In the genomic region with DNA sequence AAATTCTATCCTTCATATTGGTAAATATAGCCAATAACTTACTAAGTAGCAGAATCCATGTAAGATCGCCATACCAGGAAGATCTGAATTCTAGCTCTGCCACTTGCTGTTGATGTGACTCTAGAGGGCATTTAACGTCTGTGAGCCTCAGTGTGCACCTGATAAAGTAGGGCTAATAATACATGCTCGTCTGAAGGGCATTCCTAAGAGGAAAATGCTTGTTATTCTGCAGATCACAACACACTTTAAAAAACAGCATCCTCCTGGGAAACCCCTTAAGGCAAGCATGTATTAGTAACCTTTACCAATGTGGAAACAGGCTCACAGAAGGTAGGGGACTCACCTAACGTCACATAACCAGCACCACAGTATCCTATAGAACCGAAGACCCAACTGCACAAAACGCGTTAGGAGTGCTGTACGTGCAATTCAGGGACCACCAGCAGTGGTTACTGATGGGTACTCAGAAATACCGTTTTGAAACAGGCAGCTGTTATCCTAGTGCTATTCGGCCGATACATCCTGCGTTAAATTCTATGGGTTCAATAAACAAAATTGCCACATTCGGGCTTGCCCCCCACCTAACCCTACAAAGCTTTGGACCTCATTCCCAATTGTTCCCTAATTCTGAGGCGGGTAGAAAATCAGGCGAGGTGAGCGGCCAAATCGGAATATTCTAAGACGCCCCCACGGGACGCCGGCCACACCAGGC, we compare ENCODE assay signal across 9 cellular contexts. TPM values are rescaled to one million over a fixed set of nuclear protein-coding genes. Genes with fewer than 3 reads are reported as not detected.
DNase-seq lines count a peak whose midpoint lies in the region; ATAC-seq and TF ChIP-seq lines count a peak whose summit lies in the region.
"Had no signal": no experiment of that assay in that cellular context is flagged by ENCODE, and none has a peak within 500 bp of the region (broad histone marks: within the 10 kb centered on the region; RNA-seq: fewer than 3 reads in every experiment).

No MANE protein-coding gene starts in this region.

- H3K4me3 ChIP-seq in BLaER1 treated with 17β-estradiol and CSF1 and Interleukin-3, amounts not matched to agents 10 nM and 100 nM: peak overlapping the region; percentile 68 to 90 (median 82)
- peak overlapping the region; percentile 94 for H3K4me3 ChIP-seq in SJCRH30
- peak overlapping the region; percentile 74 to 92 (median 82) for H3K4me3 ChIP-seq in fibroblast of lung (replicated peaks in 1 of 4; ENCODE audit: control extremely low read depth in 1 of 4, insufficient read depth in 1 of 4, low read depth in 3 of 4, low read length in 4 of 4)
- peak overlapping the region; percentile 33 to 66 (median 56) for H3K4me3 ChIP-seq in sigmoid colon

- peak; percentile 26 for ATAC-seq in GM18868 (IDR thresholded peaks at IDR 0.05; ENCODE audit: unreplicated experiment)
- peak; percentile 25 for ATAC-seq in HG03439 (IDR thresholded peaks at IDR 0.05; ENCODE audit: unreplicated experiment)
- no peak for ATAC-seq in omental fat pad (ENCODE audit: low FRiP score)

- no peak for TF ChIP-seq EP300 in sigmoid colon (IDR thresholded peaks at IDR 0.05)

- TF ChIP-seq POLR2A in sigmoid colon (IDR thresholded peaks at IDR 0.05): no peak

- DNase-seq in SJCRH30 (no peak), fibroblast of lung (ENCODE audit: low read depth in 2 of 2) (peak in 1 of 2 donors; percentile 28), sigmoid colon (no peak), GM19238 (ENCODE audit: insufficient read length, low spot score) (no peak), omental fat pad (ENCODE audit: low spot score) (no peak)

- intact Hi-C loops in sigmoid colon (cut with DNase I): loop anchor here (10.0 kb wide), 1 partner anchor 381 kb away; no protein-coding TSS in a partner anchor

- TF ChIP-seq CTCF in fibroblast of lung (conservative IDR thresholded peaks at IDR 0.05 in 1 of 2, IDR thresholded peaks at IDR 0.05 in 1 of 2; ENCODE audit: low read depth in 1 of 2, low read length in 2 of 2) (no peak), sigmoid colon (IDR thresholded peaks at IDR 0.05) (no peak), omental fat pad (IDR thresholded peaks at IDR 0.05) (no peak)

- H3K27ac ChIP-seq in BLaER1 treated with 17β-estradiol and CSF1 and Interleukin-3, amounts not matched to agents 10 nM and 100 nM: peak overlapping the region in 10 of 11 experiments; percentile 35 to 95 (median 86); a peak in 19 of 22 replicates
- H3K27ac ChIP-seq in SJCRH30 (peak overlapping the region; percentile 94), fibroblast of lung (ENCODE audit: insufficient read depth, low read length) (peak overlapping the region; percentile 85), sigmoid colon (peak overlapping the region in 1 of 4 donors; percentile 55)

- H3K27me3 ChIP-seq in BLaER1 treated with 17β-estradiol and CSF1 and Interleukin-3, amounts not matched to agents 10 nM and 100 nM: no peaks in the 10 kb centered on the region
- H3K27me3 ChIP-seq in SJCRH30 (no peaks in the 10 kb centered on the region), fibroblast of lung (ENCODE audit: control insufficient read depth, insufficient read depth, low read length) (no peaks in the 10 kb centered on the region), sigmoid colon (no peaks in the 10 kb centered on the region)

- H4K20me1 ChIP-seq in BLaER1 treated with 17β-estradiol and CSF1 and Interleukin-3, amounts not matched to agents 10 nM and 100 nM: no peaks in the 10 kb centered on the region
- no peaks in the 10 kb centered on the region for H4K20me1 ChIP-seq in fibroblast of lung (ENCODE audit: control insufficient read depth, extremely low read depth, insufficient read depth, low read length)

- peak overlapping the region; percentile 80 to 97 (median 88) for H3K4me2 ChIP-seq in BLaER1 treated with 17β-estradiol and CSF1 and Interleukin-3, amounts not matched to agents 10 nM and 100 nM
- peak overlapping the region; percentile 97 for H3K4me2 ChIP-seq in fibroblast of lung (ENCODE audit: extremely low read depth, insufficient read depth, low read length)

- peak overlapping the region; percentile 75 for H2AFZ ChIP-seq in fibroblast of lung (ENCODE audit: low read length)

- H3K36me3 ChIP-seq in BLaER1 treated with 17β-estradiol and CSF1 and Interleukin-3, amounts not matched to agents 10 nM and 100 nM: peaks cover 0 to 34% (median 17%) of the 10 kb centered on the region in 11 experiments; a peak in 13 of 22 replicates
- H3K36me3 ChIP-seq in SJCRH30 (peaks cover 26% of the 10 kb centered on the region), fibroblast of lung (ENCODE audit: control insufficient read depth, insufficient read depth, low read length) (no peaks in the 10 kb centered on the region), sigmoid colon (no peaks in the 10 kb centered on the region)

- H3K79me2 ChIP-seq in fibroblast of lung (ENCODE audit: control insufficient read depth, insufficient read depth, low read length): peaks cover 34% of the 10 kb centered on the region

- WGBS in sigmoid colon, 2 donors: 7 to 10% methylated on average over 21 of the region's 21 CpGs

- peak overlapping the region; percentile 75 to 93 (median 86) for H3K9ac ChIP-seq in BLaER1 treated with 17β-estradiol and CSF1 and Interleukin-3, amounts not matched to agents 10 nM and 100 nM
- peak overlapping the region; percentile 54 for H3K9ac ChIP-seq in fibroblast of lung (ENCODE audit: insufficient read depth, low read length)

- peaks cover 11 to 28% (median 18%) of the 10 kb centered on the region in 10 experiments for H3K4me1 ChIP-seq in BLaER1 treated with 17β-estradiol and CSF1 and Interleukin-3, amounts not matched to agents 10 nM and 100 nM
- H3K4me1 ChIP-seq in SJCRH30 (peaks cover 4% of the 10 kb centered on the region; the same call in 1 of the 2 replicates), fibroblast of lung (ENCODE audit: control insufficient read depth, extremely low read depth, insufficient read depth, low read length) (peaks cover 5% of the 10 kb centered on the region), sigmoid colon (peaks cover 0 to 18% (median 14%) of the 10 kb centered on the region in 4 donors)

- 0 out of 22 replicates have a peak, but pooled peaks cover 0 to under 1% (median 0%) of the 10 kb centered on the region in 11 experiments for H3K9me3 ChIP-seq in BLaER1 treated with 17β-estradiol and CSF1 and Interleukin-3, amounts not matched to agents 10 nM and 100 nM (replicated peaks in 1 of 11)
- no peaks in the 10 kb centered on the region for H3K9me3 ChIP-seq in SJCRH30 (replicated peaks)
- H3K9me3 ChIP-seq in fibroblast of lung (ENCODE audit: control insufficient read depth, insufficient read depth, low read depth, low read length): no peaks in the 10 kb centered on the region
- H3K9me3 ChIP-seq in sigmoid colon: no peaks in the 10 kb centered on the region

RNA-seq across cellular contexts. Expression of gene DEPDC1, which starts 0.8 kb away (rescaled TPM):
- 44.8 and 62.1 TPM in 2 replicates for total RNA-seq in SJCRH30 (2014; rRNA removed; shearing (Covaris generic))
- total RNA-seq in fibroblast of lung (1.0 and 8.8 TPM in 2 replicates), sigmoid colon (1 to 10 TPM in 2 of 4 donors, under 1 TPM in 1, not detected in 1; 0.28 to 1.2 (median 1.1) TPM), omental fat pad (under 1 TPM in 2 of 4 donors, not detected in 2; 0.19 to 0.96 TPM)
- polyA plus RNA-seq in fibroblast of lung (8.0 and 24.4 TPM in 2 replicates), sigmoid colon (1 to 10 TPM in 2 of 3 donors, under 1 TPM in 1; 0.60 to 4.4 (median 1.2) TPM)
- 4.1 and 12.4 TPM in 2 replicates for polyA plus RNA-seq in fibroblast of lung (2012)
- 0.08 and 1.1 TPM in 2 replicates for polyA minus RNA-seq in fibroblast of lung (ENCODE audit: low replicate concordance)

RNA-seq across cellular contexts. Expression of gene RPE65, which starts 46.4 kb away (rescaled TPM):
- 0.06 and 0.13 TPM in 2 replicates for total RNA-seq in SJCRH30 (2014; rRNA removed; shearing (Covaris generic))
- total RNA-seq in fibroblast of lung: not detected in 2 replicates
- polyA plus RNA-seq in fibroblast of lung: not detected in 2 replicates
- polyA plus RNA-seq in fibroblast of lung (2012): not detected in 2 replicates
- not detected in 2 replicates for polyA minus RNA-seq in fibroblast of lung (ENCODE audit: low replicate concordance)
- not detected for total RNA-seq in sigmoid colon
- polyA plus RNA-seq in sigmoid colon: under 1 TPM in 1 of 3 donors, not detected in 2; 0.01 TPM
- total RNA-seq in omental fat pad: not detected
- total RNA-seq: T-helper 1 cell treated with Interleukin-12 subunit alpha and Interleukin-12 subunit beta and Interleukin-4 antibody, amounts not matched to agents 30 ng/mL and 1 ng/mL, for 36 hours had no signal
